18 cellular contexts compared by ENCODE assay signal in genomic region chr5:97839338-97840081, GRCh38.
DNase-seq lines count a peak whose midpoint lies in the region; ATAC-seq, FAIRE-seq and TF ChIP-seq lines count a peak whose summit lies in the region.
"Had no signal": no experiment of that assay in that cellular context is flagged by ENCODE, and none has a peak within 500 bp of the region (broad histone marks: within the 10 kb centered on the region; RNA-seq: fewer than 3 reads in every experiment).

No MANE protein-coding gene starts in this region.

- POLR2A ChIA-PET in A549 (lab: Yijun Ruan, JAX), result no interaction called here

- H3K36me3 ChIP-seq in brain microvascular endothelial cell (replicated peaks), result no peaks in the 10 kb centered on the region
- H3K36me3 ChIP-seq: HAP-1, right atrium auricular region, stomach had no signal

- no peak for TF ChIP-seq RAD21 in A549 (conservative IDR thresholded peaks at IDR 0.05 in 1 of 2, IDR thresholded peaks at IDR 0.05 in 1 of 2)

- H3K27ac ChIP-seq in A549 (no peak overlapping the region), brain microvascular endothelial cell (peak overlapping the region; percentile 92)
- H3K27ac ChIP-seq: right atrium auricular region, stomach had no signal

- no peaks in the 10 kb centered on the region for H3K9me3 ChIP-seq in A549
- H3K9me3 ChIP-seq: HAP-1, right atrium auricular region, stomach had no signal

- in situ Hi-C loops in brain microvascular endothelial cell (cut with HindIII; ENCODE audit: low pct_ligation_motif_present, low sequenced_read_pairs), result no loop called here

- TF ChIP-seq EP300 in A549 (IDR thresholded peaks at IDR 0.05), result no peak

- FAIRE-seq in A549 (lab: Jason Lieb, UNC) (peak; percentile 28), HTR-8/SVneo (lab: Jason Lieb, UNC) (no peak)
- FAIRE-seq: A204.1 had no signal

- CTCF ChIA-PET in A549 (lab: Yijun Ruan, JAX), result no interaction called here

- 42% methylated on average over 2 of the region's 2 CpGs for WGBS in A549 (ENCODE audit: missing lambda C conversion rate)

- DNase-seq in A549 (ENCODE audit: low read depth in 1 of 2, low spot score in 1 of 2) (no peak), HTR-8/SVneo (ENCODE audit: insufficient read length, low spot score) (peak; percentile 6), brain microvascular endothelial cell (peak; percentile 49), glomerular endothelial cell (ENCODE audit: extremely low read depth, low read depth, low spot score) (peak; percentile 51), ecto neural progenitor cell (ENCODE audit: low spot score) (no peak)
- DNase-seq in stimulated activated CD4-positive, alpha-beta T cell treated with anti-CD3 and anti-CD28 coated beads, Interleukin-2, amount 100 ng/mL, for 48 hours, result no peak
- DNase-seq: activated CD8-positive, alpha-beta T cell treated with anti-CD3 and anti-CD28 coated beads, Interleukin-2, amount 10 ng/mL, durations not matched to agents 7 days and 5 days; aorta; effector CD8-positive, alpha-beta T cell; naive thymus-derived CD8-positive, alpha-beta T cell; NCI-H2171; stomach had no signal

- no peak overlapping the region for H3K4me2 ChIP-seq in A549

- no peak overlapping the region for H3K4me3 ChIP-seq in A549
- H3K4me3 ChIP-seq in brain microvascular endothelial cell (ENCODE audit: low read depth, low read length), result no peak overlapping the region
- H3K4me3 ChIP-seq: HAP-1, right atrium auricular region, stomach had no signal

- ATAC-seq in A549 (no peak), GM21528 (IDR thresholded peaks at IDR 0.05; ENCODE audit: low FRiP score, unreplicated experiment) (no peak), GM21825 (IDR thresholded peaks at IDR 0.05; ENCODE audit: unreplicated experiment) (no peak)
- ATAC-seq: activated CD8-positive, alpha-beta T cell treated with anti-CD3 and anti-CD28 coated beads, Interleukin-2, amount 10 ng/mL, durations not matched to agents 7 days and 5 days; left lobe of liver; naive thymus-derived CD8-positive, alpha-beta T cell had no signal

- no peaks in the 10 kb centered on the region for H3K27me3 ChIP-seq in brain microvascular endothelial cell (replicated peaks)
- H3K27me3 ChIP-seq: right atrium auricular region, stomach had no signal

- no peaks in the 10 kb centered on the region for H3K4me1 ChIP-seq in A549
- H3K4me1 ChIP-seq: HAP-1 had no signal

- no peak for TF ChIP-seq POLR2A in A549 (IDR thresholded peaks at IDR 0.05; ENCODE audit: low read length)

- TF ChIP-seq CTCF in A549 (IDR thresholded peaks at IDR 0.05), result no peak
- no peak for TF ChIP-seq CTCF in brain microvascular endothelial cell (IDR thresholded peaks at IDR 0.05; ENCODE audit: low read depth, low read length, missing control alignments)

TF ChIP-seq in A549, 52 proteins besides CTCF, POLR2A, EP300 and RAD21:
- TF ChIP-seq PHF8 (IDR thresholded peaks at IDR 0.05; ENCODE audit: borderline replicate concordance, low read depth) (no peak), EHMT2 (IDR thresholded peaks at IDR 0.05; ENCODE audit: low read depth) (no peak), JUNB (IDR thresholded peaks at IDR 0.05) (no peak), ELK1 (IDR thresholded peaks at IDR 0.05; ENCODE audit: low read depth, low read length) (no peak), MAZ (IDR thresholded peaks at IDR 0.05; ENCODE audit: borderline replicate concordance, low read depth, low read length) (no peak), CHD2 (IDR thresholded peaks at IDR 0.05; ENCODE audit: low read length, partially characterized antibody) (no peak), TP53 (CRISPR knock-in tag; IDR thresholded peaks at IDR 0.05) (no peak), FOXS1 (CRISPR knock-in tag; IDR thresholded peaks at IDR 0.05) (no peak), HES2 (IDR thresholded peaks at IDR 0.05) (no peak), BCL3 (IDR thresholded peaks at IDR 0.05) (no peak), E2F6 (IDR thresholded peaks at IDR 0.05; ENCODE audit: borderline replicate concordance, low read depth) (no peak), NR3C1 (IDR thresholded peaks at IDR 0.05) (no peak), ZSCAN20 (CRISPR knock-in tag; IDR thresholded peaks at IDR 0.05) (no peak), NPAS2 (CRISPR knock-in tag; IDR thresholded peaks at IDR 0.05; ENCODE audit: borderline replicate concordance) (no peak), EHF (CRISPR knock-in tag; IDR thresholded peaks at IDR 0.05) (no peak), RNF2 (IDR thresholded peaks at IDR 0.05; ENCODE audit: borderline replicate concordance, low read depth) (no peak), TFCP2L1 (CRISPR knock-in tag; IDR thresholded peaks at IDR 0.05) (no peak)

Comparison
In these comparisons a context has a peak if more than half of its experiments do, and no peak if none do; other contexts are left out.
1. DNase-seq: peak in HTR-8/SVneo (single experiment), brain microvascular endothelial cell (single experiment) and glomerular endothelial cell (single experiment); none in A549 (0 of 2), stimulated activated CD4-positive, alpha-beta T cell treated with anti-CD3 and anti-CD28 coated beads, Interleukin-2, amount 100 ng/mL, for 48 hours (0 of 2) and ecto neural progenitor cell (single experiment).